19 cellular contexts compared by ENCODE assay signal in the genomic region with DNA sequence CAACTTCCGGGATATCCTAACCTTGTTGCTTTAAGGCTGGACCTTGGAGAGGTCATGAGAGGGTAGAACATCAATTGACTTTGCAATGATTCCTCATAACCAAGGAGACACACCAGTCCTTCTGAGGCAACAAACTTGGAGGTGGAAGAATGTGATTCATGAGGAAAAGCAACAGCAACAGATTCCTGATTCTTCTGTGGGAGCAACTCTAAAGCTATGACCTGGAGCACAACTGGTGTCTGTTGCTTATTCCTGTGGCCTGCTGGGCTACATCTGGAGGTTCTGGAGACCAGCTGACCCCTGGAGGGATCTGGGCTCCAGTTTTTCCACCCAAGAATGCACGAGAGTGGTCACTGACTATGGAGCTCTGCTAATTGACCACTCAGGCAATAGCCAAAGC.
"Had no signal": no experiment of that assay in that cellular context is flagged by ENCODE, and none has a peak within 500 bp of the region (broad histone marks: within the 10 kb centered on the region; RNA-seq: fewer than 3 reads in every experiment).

No MANE protein-coding gene starts in this region.

- H3K4me1 ChIP-seq: breast epithelium had no signal

- ATAC-seq: activated CD8-positive, alpha-beta T cell treated with anti-CD3 and anti-CD28 coated beads, Interleukin-2, amount 10 ng/mL, durations not matched to agents 7 days and 5 days; left lobe of liver; stimulated activated memory B cell treated with anti-CD40 and anti-IgM and Interleukin-4, amounts not matched to agents 10 μg/mL and 1 μg/mL and 100 μg/mL, for 72 hours; upper lobe of right lung had no signal

- DNase-seq: activated B cell treated with CpG ODN at 0.5 μM for 24 hours; activated CD4-positive, alpha-beta T cell treated with anti-CD3 and anti-CD28 coated beads for 4 hours; activated CD8-positive, alpha-beta T cell treated with anti-CD3 and anti-CD28 coated beads, Interleukin-2, amount 10 ng/mL, durations not matched to agents 7 days and 5 days; activated naive CD4-positive, alpha-beta T cell treated with anti-CD3 and anti-CD28 coated beads for 36 hours; activated T-cell treated with anti-CD3 and anti-CD28 coated beads, Interleukin-2, amount 50 U/mL, for 24 hours; dermis blood vessel endothelial cell; effector memory CD4-positive, alpha-beta T cell; glutamatergic neuron; mammary epithelial cell; nephron progenitor cell; occipital lobe; stimulated activated CD4-positive, alpha-beta T cell treated with anti-CD3 and anti-CD28 coated beads, Interleukin-4, amount 100 ng/mL, for 24 hours; upper lobe of right lung had no signal

- H3K9me3 ChIP-seq: breast epithelium, esophagus muscularis mucosa, thoracic aorta, upper lobe of right lung had no signal

- H3K36me3 ChIP-seq: breast epithelium, esophagus muscularis mucosa, thoracic aorta, upper lobe of right lung had no signal

- H3K4me2 ChIP-seq: smooth muscle cell had no signal

- H3K4me3 ChIP-seq: breast epithelium, esophagus muscularis mucosa, smooth muscle cell, thoracic aorta, upper lobe of right lung had no signal

- H3K27me3 ChIP-seq: breast epithelium, esophagus muscularis mucosa, upper lobe of right lung had no signal

- H3K27ac ChIP-seq: esophagus muscularis mucosa, thoracic aorta, upper lobe of right lung had no signal
